In genomic region chr4:118289794-118290193, GRCh38 we compare ENCODE assay signal across 23 cellular contexts.
DNase-seq lines count a peak whose midpoint lies in the region; ATAC-seq and TF ChIP-seq lines count a peak whose summit lies in the region.
"Had no signal": no experiment of that assay in that cellular context is flagged by ENCODE, and none has a peak within 500 bp of the region (broad histone marks: within the 10 kb centered on the region; RNA-seq: fewer than 3 reads in every experiment).

No MANE protein-coding gene starts in this region.

- no peaks in the 10 kb centered on the region for H3K36me3 ChIP-seq in colonic mucosa
- H3K36me3 ChIP-seq: left lung had no signal

- ATAC-seq in SK-N-SH treated with all-trans-retinoic acid at 6 μM for 48 hours (peak; percentile 84), left ventricle myocardium superior (no peak), GM19463 (IDR thresholded peaks at IDR 0.05; ENCODE audit: unreplicated experiment) (no peak), GM21390 (IDR thresholded peaks at IDR 0.05; ENCODE audit: unreplicated experiment) (no peak)
- ATAC-seq: HCT116, HepG2, left lung had no signal

- H3K27ac ChIP-seq in colonic mucosa, result no peak overlapping the region
- H3K27ac ChIP-seq: left lung, testis, VCaP had no signal

- H3K4me3 ChIP-seq in fibroblast of mammary gland (ENCODE audit: control insufficient read depth, low read depth, low read length) (no peak overlapping the region), skeletal muscle cell (ENCODE audit: low read depth, low read length) (no peak overlapping the region), colonic mucosa (no peak overlapping the region)
- H3K4me3 ChIP-seq: left lung, testis had no signal

- no peak overlapping the region for H3K9ac ChIP-seq in colonic mucosa (ENCODE audit: low read depth in 2 of 2, low read length in 2 of 2)

- no peaks in the 10 kb centered on the region for H3K27me3 ChIP-seq in colonic mucosa
- H3K27me3 ChIP-seq: left lung, testis had no signal

- TF ChIP-seq CTCF in fibroblast of mammary gland (conservative IDR thresholded peaks at IDR 0.05; ENCODE audit: control insufficient read depth, insufficient read depth, low read depth, low read length) (no peak), colonic mucosa (IDR thresholded peaks at IDR 0.05) (no peak)

- no peaks in the 10 kb centered on the region for H3K9me3 ChIP-seq in colonic mucosa
- H3K9me3 ChIP-seq: Caco-2, left lung, testis had no signal

- H3K4me1 ChIP-seq in colonic mucosa, result no peaks in the 10 kb centered on the region
- H3K4me1 ChIP-seq: Caco-2, left lung had no signal

- DNase-seq in AG20443 (ENCODE audit: low spot score) (peak; percentile 55), fibroblast of mammary gland (ENCODE audit: low read depth) (peak; percentile 90), skeletal muscle cell (ENCODE audit: low read depth) (peak; percentile 64), colonic mucosa (no peak), left ventricle myocardium superior (no peak)
- DNase-seq: activated CD4-positive, alpha-beta memory T cell treated with anti-CD3 and anti-CD28 coated beads for 36 hours; activated naive CD4-positive, alpha-beta T cell; activated T-cell treated with anti-CD3 and anti-CD28 coated beads for 4 hours; aorta; Caco-2; glutamatergic neuron; left lung; NCI-H1436; NCI-H69; OCI-M1; SHP77; testis had no signal

- intact Hi-C loops in colonic mucosa (cut with DNase I), result no loop called here
- intact Hi-C loops in left ventricle myocardium superior (cut with micrococcal nuclease), result no loop called here

TF ChIP-seq in SK-N-SH treated with all-trans-retinoic acid at 6 μM for 48 hours, 23 proteins besides CTCF, POLR2A, EP300 and RAD21:
- TF ChIP-seq ZFP30 (CRISPR knock-in tag; IDR thresholded peaks at IDR 0.05) (no peak), TOX (CRISPR knock-in tag; IDR thresholded peaks at IDR 0.05; ENCODE audit: borderline replicate concordance) (0 out of 2 replicates have a peak, but pooled peaks have one; percentile 42), ESRRG (CRISPR knock-in tag; IDR thresholded peaks at IDR 0.05) (no peak), BACH2 (CRISPR knock-in tag; IDR thresholded peaks at IDR 0.05; ENCODE audit: borderline replicate concordance) (no peak), CREB5 (CRISPR knock-in tag; IDR thresholded peaks at IDR 0.05; ENCODE audit: low read depth) (peak; percentile 91), ZNF8 (CRISPR knock-in tag; IDR thresholded peaks at IDR 0.05) (no peak), ISL1 (CRISPR knock-in tag; IDR thresholded peaks at IDR 0.05) (peak; percentile 98)

Comparison
In these comparisons a context has a peak if more than half of its experiments do, and no peak if none do; other contexts are left out.
1. DNase-seq: peak in AG20443 (single experiment), fibroblast of mammary gland (single experiment) and skeletal muscle cell (single experiment); none in colonic mucosa (single experiment) and left ventricle myocardium superior (single experiment).